ENCODE assay signal across 1 cellular context in genomic region chr12:124469193-124469888, GRCh38.
TF ChIP-seq lines count a peak whose summit lies in the region.

No MANE protein-coding gene starts in this region.

TF ChIP-seq in GM12878, 131 proteins besides CTCF, POLR2A, EP300 and RAD21 (continued from another document):
- TF ChIP-seq ATF3 (IDR thresholded peaks at IDR 0.05; ENCODE audit: borderline replicate concordance, extremely low read depth, low read depth, low read length), result no peak
- no peak for TF ChIP-seq NKRF (conservative IDR thresholded peaks at IDR 0.05)
- peak; percentile 26; the same call in 1 of the 2 replicates for TF ChIP-seq YY1 (IDR thresholded peaks at IDR 0.05; ENCODE audit: low read depth, low read length)
- no peak for TF ChIP-seq CREB1 (IDR thresholded peaks at IDR 0.05; ENCODE audit: low read depth)
- no peak for TF ChIP-seq STAT1 (conservative IDR thresholded peaks at IDR 0.05)
- TF ChIP-seq CBX3 (IDR thresholded peaks at IDR 0.05; ENCODE audit: borderline replicate concordance, low read depth), result no peak
- TF ChIP-seq CBFB (IDR thresholded peaks at IDR 0.05; ENCODE audit: low read depth), result no peak
- TF ChIP-seq HDAC6 (IDR thresholded peaks at IDR 0.05; ENCODE audit: unreplicated experiment), result no peak
- TF ChIP-seq SMARCA5 (IDR thresholded peaks at IDR 0.05), result no peak
- TF ChIP-seq TAF1 (IDR thresholded peaks at IDR 0.05; ENCODE audit: borderline replicate concordance, low read depth, low read length), result no peak
- peak; percentile 57; the same call in 1 of the 2 replicates for TF ChIP-seq CBX5 (IDR thresholded peaks at IDR 0.05; ENCODE audit: low read depth)
- no peak for TF ChIP-seq MEF2B (IDR thresholded peaks at IDR 0.05; ENCODE audit: partially characterized antibody, poor library complexity, severe bottlenecking)
- TF ChIP-seq, protein P1, sequence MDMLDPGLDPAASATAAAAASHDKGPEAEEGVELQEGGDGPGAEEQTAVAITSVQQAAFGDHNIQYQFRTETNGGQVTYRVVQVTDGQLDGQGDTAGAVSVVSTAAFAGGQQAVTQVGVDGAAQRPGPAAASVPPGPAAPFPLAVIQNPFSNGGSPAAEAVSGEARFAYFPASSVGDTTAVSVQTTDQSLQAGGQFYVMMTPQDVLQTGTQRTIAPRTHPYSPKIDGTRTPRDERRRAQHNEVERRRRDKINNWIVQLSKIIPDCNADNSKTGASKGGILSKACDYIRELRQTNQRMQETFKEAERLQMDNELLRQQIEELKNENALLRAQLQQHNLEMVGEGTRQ (IDR thresholded peaks at IDR 0.05; ENCODE audit: borderline replicate concordance, low read depth, low read length), result no peak
- no peak for TF ChIP-seq PML (IDR thresholded peaks at IDR 0.05; ENCODE audit: low read length)
- no peak for TF ChIP-seq FOXK2 (IDR thresholded peaks at IDR 0.05)
- no peak for TF ChIP-seq MXI1 (IDR thresholded peaks at IDR 0.05; ENCODE audit: low read depth, low read length)
- TF ChIP-seq WRNIP1 (IDR thresholded peaks at IDR 0.05; ENCODE audit: borderline replicate concordance, low read depth, low read length), result no peak
- no peak for TF ChIP-seq JUND (IDR thresholded peaks at IDR 0.05; ENCODE audit: low read depth, low read length)
- peak; percentile 97 for TF ChIP-seq ZBTB33 (IDR thresholded peaks at IDR 0.05)
- TF ChIP-seq SRF (IDR thresholded peaks at IDR 0.05; ENCODE audit: low read depth in 2 of 2, low read length in 2 of 2), result no peak
- TF ChIP-seq NR2C2 (IDR thresholded peaks at IDR 0.05; ENCODE audit: borderline replicate concordance, control insufficient read depth, insufficient read length, low read depth), result no peak
- TF ChIP-seq CHD1 (IDR thresholded peaks at IDR 0.05; ENCODE audit: low read depth, low read length), result no peak
- no peak for TF ChIP-seq CHD4 (IDR thresholded peaks at IDR 0.05)
- no peak for TF ChIP-seq HDGF (IDR thresholded peaks at IDR 0.05)
- no peak for TF ChIP-seq ASH2L (IDR thresholded peaks at IDR 0.05; ENCODE audit: borderline replicate concordance, low read depth)
- no peak for TF ChIP-seq NBN (IDR thresholded peaks at IDR 0.05)
- TF ChIP-seq, protein P2, sequence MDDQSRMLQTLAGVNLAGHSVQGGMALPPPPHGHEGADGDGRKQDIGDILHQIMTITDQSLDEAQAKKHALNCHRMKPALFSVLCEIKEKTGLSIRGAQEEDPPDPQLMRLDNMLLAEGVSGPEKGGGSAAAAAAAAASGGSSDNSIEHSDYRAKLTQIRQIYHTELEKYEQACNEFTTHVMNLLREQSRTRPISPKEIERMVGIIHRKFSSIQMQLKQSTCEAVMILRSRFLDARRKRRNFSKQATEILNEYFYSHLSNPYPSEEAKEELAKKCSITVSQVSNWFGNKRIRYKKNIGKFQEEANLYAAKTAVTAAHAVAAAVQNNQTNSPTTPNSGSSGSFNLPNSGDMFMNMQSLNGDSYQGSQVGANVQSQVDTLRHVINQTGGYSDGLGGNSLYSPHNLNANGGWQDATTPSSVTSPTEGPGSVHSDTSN (IDR thresholded peaks at IDR 0.05; ENCODE audit: insufficient replicate concordance, low read depth, low read length), result no peak
